In the genomic region with DNA sequence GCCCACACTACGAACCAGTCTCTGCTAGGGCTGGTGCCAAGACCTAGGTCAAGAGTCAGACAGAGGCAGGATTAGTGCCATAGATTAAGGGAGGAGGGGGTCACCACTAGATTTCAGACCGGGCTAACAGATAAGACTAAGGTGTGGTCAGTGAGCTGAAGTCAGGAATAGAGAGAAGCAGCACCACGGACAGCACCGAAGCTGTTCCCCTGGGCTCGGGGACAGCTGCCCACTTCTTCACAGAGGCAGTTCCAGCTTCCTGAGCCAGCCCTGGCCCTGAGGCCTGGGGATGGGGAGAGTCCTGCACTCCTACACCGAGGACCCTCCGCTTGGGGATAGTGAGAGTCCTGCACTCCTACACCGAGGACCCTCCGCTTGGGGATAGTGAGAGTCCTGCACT, we compare ENCODE assay signal across 2 cellular contexts.
TF ChIP-seq lines count a peak whose summit lies in the region.

No MANE protein-coding gene starts in this region.

TF ChIP-seq in Ishikawa, 13 proteins besides CTCF, POLR2A, EP300 and RAD21:
- no peak for TF ChIP-seq YY1 (IDR thresholded peaks at IDR 0.05; ENCODE audit: low read depth)
- TF ChIP-seq, protein P1, sequence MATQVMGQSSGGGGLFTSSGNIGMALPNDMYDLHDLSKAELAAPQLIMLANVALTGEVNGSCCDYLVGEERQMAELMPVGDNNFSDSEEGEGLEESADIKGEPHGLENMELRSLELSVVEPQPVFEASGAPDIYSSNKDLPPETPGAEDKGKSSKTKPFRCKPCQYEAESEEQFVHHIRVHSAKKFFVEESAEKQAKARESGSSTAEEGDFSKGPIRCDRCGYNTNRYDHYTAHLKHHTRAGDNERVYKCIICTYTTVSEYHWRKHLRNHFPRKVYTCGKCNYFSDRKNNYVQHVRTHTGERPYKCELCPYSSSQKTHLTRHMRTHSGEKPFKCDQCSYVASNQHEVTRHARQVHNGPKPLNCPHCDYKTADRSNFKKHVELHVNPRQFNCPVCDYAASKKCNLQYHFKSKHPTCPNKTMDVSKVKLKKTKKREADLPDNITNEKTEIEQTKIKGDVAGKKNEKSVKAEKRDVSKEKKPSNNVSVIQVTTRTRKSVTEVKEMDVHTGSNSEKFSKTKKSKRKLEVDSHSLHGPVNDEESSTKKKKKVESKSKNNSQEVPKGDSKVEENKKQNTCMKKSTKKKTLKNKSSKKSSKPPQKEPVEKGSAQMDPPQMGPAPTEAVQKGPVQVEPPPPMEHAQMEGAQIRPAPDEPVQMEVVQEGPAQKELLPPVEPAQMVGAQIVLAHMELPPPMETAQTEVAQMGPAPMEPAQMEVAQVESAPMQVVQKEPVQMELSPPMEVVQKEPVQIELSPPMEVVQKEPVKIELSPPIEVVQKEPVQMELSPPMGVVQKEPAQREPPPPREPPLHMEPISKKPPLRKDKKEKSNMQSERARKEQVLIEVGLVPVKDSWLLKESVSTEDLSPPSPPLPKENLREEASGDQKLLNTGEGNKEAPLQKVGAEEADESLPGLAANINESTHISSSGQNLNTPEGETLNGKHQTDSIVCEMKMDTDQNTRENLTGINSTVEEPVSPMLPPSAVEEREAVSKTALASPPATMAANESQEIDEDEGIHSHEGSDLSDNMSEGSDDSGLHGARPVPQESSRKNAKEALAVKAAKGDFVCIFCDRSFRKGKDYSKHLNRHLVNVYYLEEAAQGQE (IDR thresholded peaks at IDR 0.05; ENCODE audit: low read depth), result peak; percentile 86

TF ChIP-seq in K562, 482 proteins besides CTCF, POLR2A, EP300 and RAD21 (continued from another document):
- no peak for TF ChIP-seq THRAP3 (IDR thresholded peaks at IDR 0.05; ENCODE audit: borderline replicate concordance)
- TF ChIP-seq EHMT2 (IDR thresholded peaks at IDR 0.05), result peak; percentile 25; the same call in 1 of the 2 replicates
